12 cellular contexts compared by ENCODE assay signal in the genomic region with DNA sequence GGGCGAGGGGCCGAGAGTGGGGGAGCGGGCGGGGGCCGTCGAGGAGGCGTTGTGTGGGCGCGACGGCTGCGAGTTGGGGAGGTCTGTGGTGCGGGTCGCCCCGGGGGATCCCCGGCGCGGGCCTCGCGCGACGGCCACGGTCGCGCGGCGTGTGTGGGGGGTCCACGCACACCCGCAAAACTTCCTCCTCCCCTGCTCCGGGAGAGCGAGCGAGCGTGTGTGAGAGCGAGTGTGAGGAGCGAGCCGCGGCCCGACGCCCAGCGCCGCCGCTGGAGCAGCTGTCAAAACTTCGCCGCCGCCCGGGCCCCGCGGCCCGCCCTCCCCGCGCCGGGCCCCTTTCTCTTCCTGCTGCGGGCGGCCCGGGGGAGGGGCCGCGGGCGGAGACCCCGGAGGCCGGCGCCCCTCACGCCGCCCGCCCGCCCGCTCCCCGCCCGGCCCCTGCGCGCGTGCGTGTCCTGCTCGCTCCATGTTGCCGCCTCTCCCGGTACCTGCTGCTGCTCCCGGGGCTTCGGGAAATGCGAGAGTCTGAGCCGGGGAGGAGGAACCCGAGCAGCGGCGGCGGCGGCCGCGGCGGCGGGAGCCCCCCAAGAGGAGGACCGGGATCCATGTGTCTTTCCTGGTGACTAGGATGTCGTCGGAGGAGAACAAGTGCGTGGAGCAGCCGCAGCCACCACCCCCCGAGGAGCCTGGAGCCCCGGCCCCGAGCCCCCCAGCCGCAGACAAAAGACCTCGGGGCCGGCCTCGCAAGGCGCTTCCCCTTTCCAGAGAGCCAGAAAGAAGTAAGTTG. TPM values are rescaled to one million over a fixed set of nuclear protein-coding genes. Genes with fewer than 3 reads are reported as not detected.
DNase-seq lines count a peak whose midpoint lies in the region; ATAC-seq, FAIRE-seq and TF ChIP-seq lines count a peak whose summit lies in the region.
"Had no signal": no experiment of that assay in that cellular context is flagged by ENCODE, and none has a peak within 500 bp of the region (broad histone marks: within the 10 kb centered on the region; RNA-seq: fewer than 3 reads in every experiment).

No MANE protein-coding gene starts in this region.

- no peaks in the 10 kb centered on the region for H3K27me3 ChIP-seq in keratinocyte (ENCODE audit: control insufficient read depth, extremely low read depth, insufficient read depth, low read length)
- H3K27me3 ChIP-seq: cardiac muscle cell had no signal

- peaks cover 4% of the 10 kb centered on the region for H3K4me1 Mint-ChIP-seq in activated naive CD8-positive, alpha-beta T cell treated with anti-CD3 and anti-CD28 coated beads for 36 hours

- H3K9me1 ChIP-seq in keratinocyte (ENCODE audit: control insufficient read depth, extremely low read depth, insufficient read depth, low read length): no peaks in the 10 kb centered on the region

- H3K9ac ChIP-seq in keratinocyte (ENCODE audit: control insufficient read depth, extremely low read depth, insufficient read depth, low read length): peak overlapping the region; percentile 63

- peak overlapping the region; percentile 45 to 58 (median 46) for H3K4me3 ChIP-seq in keratinocyte (ENCODE audit: control insufficient read depth in 2 of 3, extremely low read depth in 1 of 3, insufficient read depth in 2 of 3, low read depth in 1 of 3, low read length in 3 of 3)
- H3K4me3 ChIP-seq: cardiac muscle cell had no signal

- in situ Hi-C loops in GM13976 (cut with MboI; ENCODE audit: low sequenced_read_pairs, unreplicated experiment): no loop called here

- H3K9me3 Mint-ChIP-seq in activated naive CD8-positive, alpha-beta T cell treated with anti-CD3 and anti-CD28 coated beads for 36 hours: no peaks in the 10 kb centered on the region

- H2AFZ ChIP-seq in keratinocyte (ENCODE audit: control insufficient read depth, low read length): no peak overlapping the region

- H3K4me2 ChIP-seq in keratinocyte (ENCODE audit: control insufficient read depth, extremely low read depth, insufficient read depth, low read depth, low read length): no peak overlapping the region

- H3K27ac Mint-ChIP-seq in activated naive CD8-positive, alpha-beta T cell treated with anti-CD3 and anti-CD28 coated beads for 36 hours: no peak overlapping the region

- FAIRE-seq in keratinocyte (lab: Jason Lieb, UNC): no peak
- FAIRE-seq: A204.1 had no signal

- DNase-seq in NCI-H748 (lab: John Stamatoyannopoulos, UW; ENCODE audit: unreplicated experiment) (peak; percentile 16), NCI-H748 treated with DMSO at 0.1 percent for 48 hours (lab: John Stamatoyannopoulos, UW) (no peak), keratinocyte (ENCODE audit: low read depth, low spot score) (no peak), substantia nigra (lab: John Stamatoyannopoulos, UW) (peak in 19 of 49 donors; percentile 4 to 55 (median 26)), GM13976 (ENCODE audit: low spot score) (no peak), EL (no peak)
- DNase-seq in activated naive CD8-positive, alpha-beta T cell treated with anti-CD3 and anti-CD28 coated beads for 36 hours: peak; percentile 22
- DNase-seq: NCI-H1048 had no signal

- no peaks in the 10 kb centered on the region for H3K36me3 ChIP-seq in keratinocyte (ENCODE audit: control insufficient read depth in 2 of 2, extremely low read depth in 1 of 2, insufficient read depth in 2 of 2, low read length in 2 of 2)
- H3K36me3 ChIP-seq: cardiac muscle cell had no signal

- H4K20me1 ChIP-seq in keratinocyte (ENCODE audit: control insufficient read depth, extremely low read depth, insufficient read depth, low read length): no peaks in the 10 kb centered on the region

- peaks cover 29% of the 10 kb centered on the region for H3K79me2 ChIP-seq in keratinocyte (ENCODE audit: control insufficient read depth, insufficient read depth, low read length)

- no peak for TF ChIP-seq CTCF in keratinocyte (optimal IDR thresholded peaks at IDR 0.05 in 1 of 3, IDR thresholded peaks at IDR 0.05 in 1 of 3, conservative IDR thresholded peaks at IDR 0.05 in 1 of 3; ENCODE audit: extremely low read depth in 1 of 3, insufficient read depth in 2 of 3, low read length in 3 of 3)
- no peak for TF ChIP-seq CTCF in GM13976 (IDR thresholded peaks at IDR 0.05; ENCODE audit: borderline replicate concordance, control extremely low read depth, extremely low read depth, insufficient read depth, missing control alignments)

- ATAC-seq in HG03442 (IDR thresholded peaks at IDR 0.05; ENCODE audit: unreplicated experiment): no peak

- no peaks in the 10 kb centered on the region for H3K4me1 ChIP-seq in keratinocyte (ENCODE audit: control insufficient read depth, extremely low read depth, insufficient read depth, low read length)

- peak overlapping the region; percentile 61 for H3K4me3 Mint-ChIP-seq in activated naive CD8-positive, alpha-beta T cell treated with anti-CD3 and anti-CD28 coated beads for 36 hours

- no peaks in the 10 kb centered on the region for H3K36me3 Mint-ChIP-seq in activated naive CD8-positive, alpha-beta T cell treated with anti-CD3 and anti-CD28 coated beads for 36 hours

- dilution Hi-C loops in keratinocyte (cut with MboI; ENCODE audit: extremely low pct_ligation_motif_present, low sequenced_read_pairs): no loop called here

- peaks cover 52% of the 10 kb centered on the region for H3K27me3 Mint-ChIP-seq in activated naive CD8-positive, alpha-beta T cell treated with anti-CD3 and anti-CD28 coated beads for 36 hours

- no peaks in the 10 kb centered on the region for H3K9me3 ChIP-seq in keratinocyte (ENCODE audit: control insufficient read depth, low read depth, low read length)

- H3K27ac ChIP-seq in keratinocyte (ENCODE audit: control insufficient read depth, insufficient read depth, low read length) (no peak overlapping the region), substantia nigra (ENCODE audit: low read depth, low read length, poor library complexity, severe bottlenecking) (peak overlapping the region; percentile 55)
- H3K27ac ChIP-seq: cardiac muscle cell had no signal

RNA-seq across cellular contexts. Expression of a gene that starts 9.0 kb away (rescaled TPM):
- total RNA-seq in activated naive CD8-positive, alpha-beta T cell treated with anti-CD3 and anti-CD28 coated beads for 36 hours: not detected
- not detected in 3 replicates for polyA plus RNA-seq in keratinocyte
- polyA plus RNA-seq in keratinocyte (2011; ENCODE audit: low read depth): not detected
- not detected in 2 replicates for polyA plus RNA-seq in keratinocyte (2011; cell fraction: cytosol; rRNA removed)
- polyA plus RNA-seq in keratinocyte (2011; cell fraction: nucleus; rRNA removed): not detected in 2 replicates
- not detected in 2 replicates for polyA plus RNA-seq in keratinocyte (2012; ENCODE audit: low replicate concordance)
- not detected in 3 replicates for polyA minus RNA-seq in keratinocyte
- polyA minus RNA-seq in keratinocyte (2011; cell fraction: cytosol; rRNA and poly(A)+ RNA removed): not detected
- not detected in 2 replicates for polyA minus RNA-seq in keratinocyte (2011; cell fraction: nucleus; rRNA and poly(A)+ RNA removed)
- total RNA-seq: cardiac muscle cell, lung microvascular endothelial cell had no signal
- polyA plus RNA-seq: cardiac muscle cell had no signal

Comparison
In these comparisons a context has a peak if more than half of its experiments do, and no peak if none do; other contexts are left out.
1. DNase-seq: peak in NCI-H748 (single experiment) and activated naive CD8-positive, alpha-beta T cell treated with anti-CD3 and anti-CD28 coated beads for 36 hours (single experiment); none in NCI-H748 treated with DMSO at 0.1 percent for 48 hours (single experiment), keratinocyte (single experiment), GM13976 (single experiment) and EL (single experiment).